ENCODE assay signal across 16 cellular contexts in genomic region chr19:38064661-38065425, GRCh38.
A peak's percentile ranks its signal among the peaks of the same experiment; 100 is the strongest.
DNase-seq lines count a peak whose midpoint lies in the region; ATAC-seq, FAIRE-seq and TF ChIP-seq lines count a peak whose summit lies in the region.
"Had no signal": no experiment of that assay in that cellular context is flagged by ENCODE, and none has a peak within 500 bp of the region (broad histone marks: within the 10 kb centered on the region; RNA-seq: fewer than 3 reads in every experiment).

No MANE protein-coding gene starts in this region.

- BruUV-seq in HepG2 (replicated peaks; lab: Mats Ljungman, UMichigan) (no TSS peak), Panc1 (replicated peaks; lab: Mats Ljungman, UMichigan) (TSS peak; percentile 62), Caco-2 (replicated peaks; lab: Mats Ljungman, UMichigan) (no TSS peak)

- no peaks in the 10 kb centered on the region for H3K27me3 Mint-ChIP-seq in activated B cell treated with CpG ODN at 0.5 μM for 24 hours
- H3K27me3 Mint-ChIP-seq in Caco-2 (ENCODE audit: insufficient read depth, unreplicated experiment): no peaks in the 10 kb centered on the region
- H3K27me3 Mint-ChIP-seq: CD4-positive, alpha-beta T cell had no signal

- H3K4me2 ChIP-seq in HepG2 (ENCODE audit: low read depth, low read length): no peak overlapping the region

- no peaks in the 10 kb centered on the region for H3K79me2 ChIP-seq in HepG2 (ENCODE audit: insufficient read depth, low read length)

- no peaks in the 10 kb centered on the region for H4K20me1 ChIP-seq in HepG2 (ENCODE audit: insufficient read depth, low read length)

- H3K4me3 ChIP-seq in HepG2 (replicated peaks in 1 of 3; ENCODE audit: insufficient read depth in 1 of 3, low read depth in 2 of 3, low read length in 3 of 3): no peak overlapping the region
- H3K4me3 ChIP-seq in right lobe of liver: no peak overlapping the region
- no peak overlapping the region for H3K4me3 ChIP-seq in Panc1 (ENCODE audit: low read depth in 2 of 2, low read length in 2 of 2)
- H3K4me3 ChIP-seq in thyroid gland (replicated peaks in 1 of 3): no peak overlapping the region
- no peak overlapping the region for H3K4me3 ChIP-seq in Caco-2 (ENCODE audit: low read depth, low read length)
- H3K4me3 ChIP-seq: GM23248 had no signal

- H3K4me1 ChIP-seq in HepG2 (ENCODE audit: insufficient read depth, low read length) (no peaks in the 10 kb centered on the region), right lobe of liver (no peaks in the 10 kb centered on the region), Panc1 (ENCODE audit: control insufficient read depth, insufficient read depth, low read length) (0 out of 2 replicates have a peak, but pooled peaks cover 7% of the 10 kb centered on the region), thyroid gland (peaks cover 34 to 67% of the 10 kb centered on the region in 2 donors), Caco-2 (peaks cover 7% of the 10 kb centered on the region)

- no peak overlapping the region for H2AFZ ChIP-seq in HepG2 (ENCODE audit: low read length)
- H2AFZ ChIP-seq: GM23248 had no signal

- H3K4me1 Mint-ChIP-seq in activated B cell treated with CpG ODN at 0.5 μM for 24 hours (peaks cover 37% of the 10 kb centered on the region), Caco-2 (ENCODE audit: low read depth, unreplicated experiment) (peaks cover 8% of the 10 kb centered on the region)

- ATAC-seq in HepG2 (no peak), right lobe of liver (no peak), Panc1 (no peak), activated B cell treated with CpG ODN at 0.5 μM for 24 hours (ENCODE audit: low read depth) (no peak), GM18867 (IDR thresholded peaks at IDR 0.05; ENCODE audit: unreplicated experiment) (no peak)

- no peak overlapping the region for H3K9ac ChIP-seq in HepG2 (ENCODE audit: insufficient read depth, low read depth, low read length)
- H3K9ac ChIP-seq: GM23248 had no signal

- H3K27me3 ChIP-seq in HepG2 (ENCODE audit: control insufficient read depth in 1 of 2, insufficient read depth in 2 of 2, low read length in 2 of 2): no peaks in the 10 kb centered on the region
- H3K27me3 ChIP-seq in right lobe of liver: no peaks in the 10 kb centered on the region
- no peaks in the 10 kb centered on the region for H3K27me3 ChIP-seq in Panc1 (ENCODE audit: control insufficient read depth, insufficient read depth, low read length)
- no peaks in the 10 kb centered on the region for H3K27me3 ChIP-seq in thyroid gland
- H3K27me3 ChIP-seq in Caco-2 (replicated peaks; ENCODE audit: control insufficient read depth, insufficient read depth, low read length): no peaks in the 10 kb centered on the region

- H3K9me3 Mint-ChIP-seq in activated B cell treated with CpG ODN at 0.5 μM for 24 hours (no peaks in the 10 kb centered on the region), Caco-2 (ENCODE audit: unreplicated experiment) (no peaks in the 10 kb centered on the region)
- H3K9me3 Mint-ChIP-seq: CD4-positive, alpha-beta T cell had no signal

- TF ChIP-seq EP300 in HepG2 (IDR thresholded peaks at IDR 0.05; ENCODE audit: low read depth in 2 of 2, low read length in 2 of 2) (no peak), HepG2 (CRISPR knock-in tag; IDR thresholded peaks at IDR 0.05; ENCODE audit: borderline replicate concordance) (no peak)

- H3K36me3 Mint-ChIP-seq in activated B cell treated with CpG ODN at 0.5 μM for 24 hours (ENCODE audit: low read depth) (peaks cover 31% of the 10 kb centered on the region), Caco-2 (ENCODE audit: insufficient read depth, unreplicated experiment) (peaks cover 49% of the 10 kb centered on the region)

- no peak for DNase-seq in HepG2 (ENCODE audit: low spot score)
- no peak for DNase-seq in right lobe of liver
- no peak for DNase-seq in Panc1 (ENCODE audit: low read depth, low spot score)
- DNase-seq in activated B cell treated with CpG ODN at 0.5 μM for 24 hours: no peak
- DNase-seq in thyroid gland: no peak
- no peak for DNase-seq in effector CD8-positive, alpha-beta T cell (lab: John Stamatoyannopoulos, UW)
- DNase-seq in Caco-2: no peak
- DNase-seq: 8988T; ACHN; C1 segment of cervical spinal cord; CD4-positive, alpha-beta T cell; DMS79; GM23248 had no signal

- in situ Hi-C loops in HepG2 (cut with HindIII; ENCODE audit: extremely low pct_ligation_motif_present, low pct_unique_long_range_greater_than_20kb): no loop called here
- in situ Hi-C loops in Panc1 (cut with HindIII; ENCODE audit: low pct_unique_long_range_greater_than_20kb, low sequenced_read_pairs): loop anchor here (5.0 kb wide), 1 partner anchor 68 kb away; no protein-coding TSS in a partner anchor

- CTCF ChIA-PET in HepG2 (lab: Yijun Ruan, JAX; ENCODE audit: low intra/inter-chr PET ratio, low total read pairs): no interaction called here
- CTCF ChIA-PET in Panc1 (lab: Charles Lee): interaction anchor here (0.7 kb wide), 1 partner anchor 607 kb away, joined by 12 read pairs; no protein-coding TSS in a partner anchor
- CTCF ChIA-PET in activated B cell treated with CpG ODN at 0.5 μM for 24 hours (lab: Charles Lee): interaction anchor here (0.7 to 1.0 kb wide), 2 partner anchors 59 to 163 kb away, joined by 3 to 4 read pairs; no protein-coding TSS in a partner anchor
- CTCF ChIA-PET in Caco-2 (lab: Charles Lee): no interaction called here

- H3K36me3 ChIP-seq in HepG2 (replicated peaks in 1 of 2; ENCODE audit: control insufficient read depth in 1 of 2, insufficient read depth in 2 of 2, low read length in 2 of 2) (no peaks in the 10 kb centered on the region), right lobe of liver (no peaks in the 10 kb centered on the region), Panc1 (ENCODE audit: control insufficient read depth, insufficient read depth, low read length) (no peaks in the 10 kb centered on the region), thyroid gland (no peaks in the 10 kb centered on the region), Caco-2 (ENCODE audit: control insufficient read depth, insufficient read depth, low read length) (0 out of 2 replicates have a peak, but pooled peaks cover 1% of the 10 kb centered on the region)

- FAIRE-seq in HepG2 (lab: Jason Lieb, UNC): no peak
- FAIRE-seq: GM12891, H54 had no signal

- TF ChIP-seq RAD21 in HepG2 (CRISPR knock-in tag; IDR thresholded peaks at IDR 0.05): no peak

- 92% methylated on average over 6 of the region's 7 CpGs for WGBS in HepG2 (ENCODE audit: low lambda C conversion rate)
- WGBS in right lobe of liver (ENCODE audit: insufficient coverage, low coverage, low lambda C conversion rate, missing lambda C conversion rate): 80% methylated on average over 7 of the region's 7 CpGs
- WGBS in thyroid gland, 2 donors: 85 to 90% methylated on average over 7 of the region's 7 CpGs

- TF ChIP-seq CTCF in HepG2 (CRISPR knock-in tag; IDR thresholded peaks at IDR 0.05): no peak
- TF ChIP-seq CTCF in right lobe of liver (IDR thresholded peaks at IDR 0.05): no peak
- no peak for TF ChIP-seq CTCF in Panc1 (IDR thresholded peaks at IDR 0.05)
- TF ChIP-seq CTCF in activated B cell treated with CpG ODN at 0.5 μM for 24 hours (IDR thresholded peaks at IDR 0.05): no peak
- no peak for TF ChIP-seq CTCF in thyroid gland (IDR thresholded peaks at IDR 0.05)
- no peak for TF ChIP-seq CTCF in Caco-2 (IDR thresholded peaks at IDR 0.05; ENCODE audit: insufficient read depth in 1 of 2, low read depth in 1 of 2, low read length in 1 of 2, severe bottlenecking in 1 of 2, unreplicated experiment in 1 of 2)

- no peak overlapping the region for H3K27ac ChIP-seq in HepG2 (ENCODE audit: extremely low read length, insufficient read depth, low read length)
- H3K27ac ChIP-seq in right lobe of liver: no peak overlapping the region
- H3K27ac ChIP-seq in Panc1 (ENCODE audit: low read length): no peak overlapping the region
- H3K27ac ChIP-seq in thyroid gland: peak overlapping the region; percentile 68 to 95 (median 90)
- H3K27ac ChIP-seq: GM23248 had no signal

- H3K27ac Mint-ChIP-seq in activated B cell treated with CpG ODN at 0.5 μM for 24 hours (peak overlapping the region; percentile 82), Caco-2 (ENCODE audit: unreplicated experiment) (no peak overlapping the region)
- H3K27ac Mint-ChIP-seq: CD4-positive, alpha-beta T cell had no signal

- POLR2A ChIA-PET in HepG2 (lab: Yijun Ruan, JAX): no interaction called here
- POLR2A ChIA-PET in Panc1 (lab: Charles Lee): interaction anchor here (0.6 to 0.7 kb wide), 2 partner anchors 25 to 132 kb away, joined by 7 to 11 read pairs; no protein-coding TSS in a partner anchor
- POLR2A ChIA-PET in activated B cell treated with CpG ODN at 0.5 μM for 24 hours (lab: Charles Lee): interaction anchor here (0.8 to 1.4 kb wide), 2 partner anchors 10 to 39 kb away, joined by 3 read pairs; no protein-coding TSS in a partner anchor
- POLR2A ChIA-PET in Caco-2 (lab: Charles Lee): no interaction called here

- H3K4me3 Mint-ChIP-seq in activated B cell treated with CpG ODN at 0.5 μM for 24 hours (no peak overlapping the region), Caco-2 (ENCODE audit: unreplicated experiment) (no peak overlapping the region)
- H3K4me3 Mint-ChIP-seq: CD4-positive, alpha-beta T cell had no signal

- intact Hi-C loops in HepG2 (cut with micrococcal nuclease; ENCODE audit: unreplicated experiment): no loop called here
- intact Hi-C loops in right lobe of liver (cut with DNase I): no loop called here
- intact Hi-C loops in Panc1 (cut with micrococcal nuclease; ENCODE audit: unreplicated experiment): no loop called here
- intact Hi-C loops in activated B cell treated with CpG ODN at 0.5 μM for 24 hours (cut with micrococcal nuclease): no loop called here
- intact Hi-C loops in thyroid gland (cut with DNase I): loop anchor here (10.0 kb wide), 1 partner anchor 80 kb away; no protein-coding TSS in a partner anchor
- intact Hi-C loops in Caco-2 (cut with micrococcal nuclease; ENCODE audit: unreplicated experiment): no loop called here

- no peak for TF ChIP-seq POLR2A in HepG2 (IDR thresholded peaks at IDR 0.05; ENCODE audit: insufficient read depth in 1 of 2, low read depth in 2 of 2, low read length in 2 of 2)
- no peak for TF ChIP-seq POLR2A in right lobe of liver (IDR thresholded peaks at IDR 0.05)
- no peak for TF ChIP-seq POLR2A in thyroid gland (IDR thresholded peaks at IDR 0.05)

- H3K9me3 ChIP-seq in HepG2 (ENCODE audit: low read length) (no peaks in the 10 kb centered on the region), right lobe of liver (no peaks in the 10 kb centered on the region), Panc1 (ENCODE audit: control insufficient read depth, insufficient read depth, low read depth, low read length) (no peaks in the 10 kb centered on the region), thyroid gland (no peaks in the 10 kb centered on the region), Caco-2 (no peaks in the 10 kb centered on the region)

TF ChIP-seq in HepG2, 621 proteins besides CTCF, POLR2A, EP300 and RAD21:
- TF ChIP-seq ZNF629 (CRISPR knock-in tag; conservative IDR thresholded peaks at IDR 0.05) (peak; percentile 74), ZNF501 (CRISPR knock-in tag; IDR thresholded peaks at IDR 0.05) (no peak)

Comparison
In these comparisons a context has a peak if more than half of its experiments do, and no peak if none do; other contexts are left out.
1. H3K27ac ChIP-seq: peak in thyroid gland (3 of 3); none in HepG2 (single experiment), right lobe of liver (0 of 3) and Panc1 (single experiment).
2. CTCF ChIA-PET loops: an anchor here in Panc1 (0.7 kb wide) and activated B cell treated with CpG ODN at 0.5 μM for 24 hours (0.7 to 1.0 kb wide); none called in HepG2 and Caco-2.
3. POLR2A ChIA-PET loops: an anchor here in Panc1 (0.6 to 0.7 kb wide) and activated B cell treated with CpG ODN at 0.5 μM for 24 hours (0.8 to 1.4 kb wide); none called in HepG2 and Caco-2.